Comparison of ENCODE assay signal across 8 cellular contexts in genomic region chr11:18699269-18699596, GRCh38. TPM values are rescaled to one million over a fixed set of nuclear protein-coding genes. Genes with fewer than 3 reads are reported as not detected.
DNase-seq lines count a peak whose midpoint lies in the region; ATAC-seq and TF ChIP-seq lines count a peak whose summit lies in the region.

No MANE protein-coding gene starts in this region.

- peaks cover 14% of the 10 kb centered on the region for H3K4me1 Mint-ChIP-seq in T-helper 1 cell treated with Interleukin-12 subunit alpha and Interleukin-12 subunit beta and Interleukin-4 antibody, amounts not matched to agents 30 μg/mL and 1 μg/mL, for 36 hours (ENCODE audit: low read depth)

- H3K36me3 ChIP-seq in adrenal gland (replicated peaks in 1 of 2) = peaks cover 0 to 6% of the 10 kb centered on the region in 2 donors
- H3K36me3 ChIP-seq in kidney epithelial cell (ENCODE audit: control insufficient read depth, insufficient read depth, low read length) = no peaks in the 10 kb centered on the region
- H3K36me3 ChIP-seq in subcutaneous abdominal adipose tissue (ENCODE audit: control insufficient read depth in 5 of 5, insufficient read depth in 5 of 5, low read length in 5 of 5) = peaks cover 0 to 25% (median 15%) of the 10 kb centered on the region in 5 donors

- no peaks in the 10 kb centered on the region for H3K36me3 Mint-ChIP-seq in T-helper 1 cell treated with Interleukin-12 subunit alpha and Interleukin-12 subunit beta and Interleukin-4 antibody, amounts not matched to agents 30 μg/mL and 1 μg/mL, for 36 hours (ENCODE audit: low read depth)

- TF ChIP-seq POLR2A in adrenal gland (IDR thresholded peaks at IDR 0.05) = no peak

- H3K4me3 Mint-ChIP-seq in T-helper 1 cell treated with Interleukin-12 subunit alpha and Interleukin-12 subunit beta and Interleukin-4 antibody, amounts not matched to agents 30 μg/mL and 1 μg/mL, for 36 hours = peak overlapping the region; percentile 81

- peak overlapping the region; percentile 49 for H3K27ac Mint-ChIP-seq in T-helper 1 cell treated with Interleukin-12 subunit alpha and Interleukin-12 subunit beta and Interleukin-4 antibody, amounts not matched to agents 30 μg/mL and 1 μg/mL, for 36 hours

- H3K9ac ChIP-seq in subcutaneous abdominal adipose tissue (ENCODE audit: low read length in 5 of 5) = peak overlapping the region in 4 of 5 donors; percentile 48 to 70 (median 64)

- H3K4me1 ChIP-seq in adrenal gland (replicated peaks in 1 of 2) = peaks cover 9 to 14% of the 10 kb centered on the region in 2 donors
- peaks cover 10 to 42% (median 27%) of the 10 kb centered on the region in 5 donors for H3K4me1 ChIP-seq in subcutaneous abdominal adipose tissue (ENCODE audit: control insufficient read depth in 5 of 5, insufficient read depth in 5 of 5, low read length in 5 of 5)

- 5 to 10% (median 9%) methylated on average over 7 to 9 of the region's 9 CpGs for WGBS in adrenal gland, 4 donors

- H3K27me3 ChIP-seq in adrenal gland (no peaks in the 10 kb centered on the region), kidney epithelial cell (ENCODE audit: control insufficient read depth, insufficient read depth, low read length) (no peaks in the 10 kb centered on the region), subcutaneous abdominal adipose tissue (ENCODE audit: control insufficient read depth in 5 of 5, insufficient read depth in 4 of 5, low read length in 5 of 5) (no peaks in the 10 kb centered on the region)

- ATAC-seq in HG03175 (IDR thresholded peaks at IDR 0.05; ENCODE audit: unreplicated experiment) = no peak
- ATAC-seq in HG03095 (IDR thresholded peaks at IDR 0.05; ENCODE audit: unreplicated experiment) = no peak

- H3K9me3 ChIP-seq in adrenal gland (replicated peaks in 1 of 3) (no peaks in the 10 kb centered on the region), subcutaneous abdominal adipose tissue (ENCODE audit: control insufficient read depth in 5 of 5, low read length in 5 of 5) (no peaks in the 10 kb centered on the region)

- H3K9me3 Mint-ChIP-seq in T-helper 1 cell treated with Interleukin-12 subunit alpha and Interleukin-12 subunit beta and Interleukin-4 antibody, amounts not matched to agents 30 μg/mL and 1 μg/mL, for 36 hours = no peaks in the 10 kb centered on the region

- TF ChIP-seq CTCF in adrenal gland (IDR thresholded peaks at IDR 0.05) (no peak), kidney epithelial cell (IDR thresholded peaks at IDR 0.05; ENCODE audit: insufficient read depth, low read length, poor library complexity, severe bottlenecking) (no peak)

- H3K27ac ChIP-seq in adrenal gland = peak overlapping the region in 3 of 5 donors; percentile 66 to 93 (median 85)
- H3K27ac ChIP-seq in subcutaneous abdominal adipose tissue (ENCODE audit: low read depth, low read length) = peak overlapping the region; percentile 60

- peaks cover 38% of the 10 kb centered on the region for H3K27me3 Mint-ChIP-seq in T-helper 1 cell treated with Interleukin-12 subunit alpha and Interleukin-12 subunit beta and Interleukin-4 antibody, amounts not matched to agents 30 μg/mL and 1 μg/mL, for 36 hours (ENCODE audit: low read depth)

- H3K4me3 ChIP-seq in adrenal gland (peak overlapping the region; percentile 65 to 99 (median 74)), kidney epithelial cell (ENCODE audit: low read depth, low read length) (peak overlapping the region; percentile 55), subcutaneous abdominal adipose tissue (ENCODE audit: low read depth in 1 of 5, low read length in 5 of 5) (peak overlapping the region; percentile 66 to 74 (median 69))

- DNase-seq in T-helper 1 cell (no peak), adrenal gland (no peak), kidney epithelial cell (ENCODE audit: low read depth) (no peak), Ammon's horn (ENCODE audit: low spot score) (no peak)

- intact Hi-C loops in adrenal gland (cut with DNase I) = no loop called here

RNA-seq across cellular contexts. Expression of gene TMEM86A, which starts 0.7 kb away (rescaled TPM):
- total RNA-seq in adrenal gland (10 to 100 TPM in 2 of 8 donors, 1 to 10 TPM in 6; 3.7 to 15.8 (median 8.8) TPM), kidney epithelial cell (3.1 and 5.0 TPM in 2 replicates)
- 1 to 10 TPM; 1.8 to 3.2 (median 3.2) TPM for polyA plus RNA-seq in adrenal gland

RNA-seq across cellular contexts. Expression of gene IGSF22, which starts 26.8 kb away (rescaled TPM):
- total RNA-seq in adrenal gland = 1 to 10 TPM in 3 of 8 donors, under 1 TPM in 2, not detected in 3; 0.10 to 2.0 (median 1.1) TPM
- under 1 TPM; 0.27 to 0.97 (median 0.44) TPM for polyA plus RNA-seq in adrenal gland
- 0.04 TPM in 1 of 2 replicates, not detected in the other for total RNA-seq in kidney epithelial cell
